8 cellular contexts compared by ENCODE assay signal in genomic region chr4:78775278-78776030, GRCh38.
DNase-seq lines count a peak whose midpoint lies in the region; ATAC-seq and TF ChIP-seq lines count a peak whose summit lies in the region.

No MANE protein-coding gene starts in this region.

- H3K4me3 ChIP-seq in AG04449 (ENCODE audit: low read depth, low read length): peak overlapping the region; percentile 66
- H3K4me3 ChIP-seq in choroid plexus epithelial cell (ENCODE audit: low read depth, low read length): peak overlapping the region; percentile 85

- no peaks in the 10 kb centered on the region for H3K27me3 ChIP-seq in layer of hippocampus (ENCODE audit: control insufficient read depth, insufficient read depth, low read length)

- TF ChIP-seq CTCF in AG04449 (IDR thresholded peaks at IDR 0.05; ENCODE audit: insufficient read depth, low read length, missing control alignments) (no peak), choroid plexus epithelial cell (conservative IDR thresholded peaks at IDR 0.05; ENCODE audit: low read depth, low read length) (no peak)

- DNase-seq in AG04449 (ENCODE audit: low read depth, low spot score) (no peak), NCI-H345 (lab: John Stamatoyannopoulos, UW) (peak; percentile 76), choroid plexus epithelial cell (ENCODE audit: low read depth) (peak; percentile 86)
- DNase-seq in activated CD4-positive, alpha-beta T cell treated with anti-CD3 and anti-CD28 coated beads for 4 hours: peak; percentile 84 to 86
- peak; percentile 71 to 77 (median 72) for DNase-seq in stimulated activated CD4-positive, alpha-beta T cell treated with anti-CD3 and anti-CD28 coated beads, Interleukin-1b, Interleukin-23, amount 100 ng/mL, for 24 hours (ENCODE audit: low read depth in 4 of 4, low spot score in 1 of 4)

- ATAC-seq in GM18519 (IDR thresholded peaks at IDR 0.05; ENCODE audit: low FRiP score, unreplicated experiment): peak; percentile 30
- ATAC-seq in HG03064 (IDR thresholded peaks at IDR 0.05; ENCODE audit: low read depth, unreplicated experiment): peak; percentile 54

- POLR2A ChIA-PET in AG04449 (lab: Yijun Ruan, JAX): interaction anchor here (0.7 kb wide), 1 partner anchor 159 kb away, joined by 3 read pairs; no protein-coding TSS in a partner anchor

- CTCF ChIA-PET in AG04449 (lab: Yijun Ruan, JAX): interaction anchor here (1.3 kb wide), 1 partner anchor 9 kb away, joined by 4 read pairs; no protein-coding TSS in a partner anchor

- peak overlapping the region; percentile 99 for H3K27ac ChIP-seq in layer of hippocampus (ENCODE audit: low read depth, low read length)
